ENCODE assay signal across 12 cellular contexts in the genomic region with DNA sequence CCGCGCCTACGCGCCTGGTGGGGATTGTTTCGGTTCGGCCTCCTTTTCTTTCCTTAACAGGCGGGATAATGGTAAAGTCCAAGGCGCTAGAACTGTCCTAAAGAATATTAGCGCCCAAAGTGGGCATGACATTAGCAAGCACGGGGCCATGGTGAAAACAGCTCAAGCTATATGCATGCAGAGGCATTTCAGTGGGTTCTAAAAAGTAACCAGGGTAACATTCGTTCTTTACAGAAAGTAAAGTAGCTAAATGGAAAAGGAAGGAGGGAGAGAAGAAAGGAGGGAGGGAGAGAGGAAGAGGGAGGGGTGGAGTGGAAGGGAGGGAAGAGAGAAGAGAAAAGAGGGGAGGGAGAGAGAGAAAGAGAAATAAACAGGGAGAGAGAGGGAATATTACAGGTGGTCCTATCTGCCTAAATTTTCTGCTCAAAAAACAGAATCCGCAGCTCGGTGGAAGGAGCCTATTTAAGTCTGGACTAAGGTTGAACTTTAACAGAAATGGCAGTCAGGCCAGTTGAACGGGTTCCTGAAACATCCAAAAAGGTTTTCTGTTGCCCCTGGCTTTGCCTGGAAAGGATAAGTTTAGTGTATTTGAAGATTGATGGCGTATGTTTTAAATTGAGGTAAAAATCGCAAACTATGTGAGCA. TPM values are rescaled to one million over a fixed set of nuclear protein-coding genes. Genes with fewer than 3 reads are reported as not detected.
DNase-seq lines count a peak whose midpoint lies in the region; ATAC-seq, FAIRE-seq and TF ChIP-seq lines count a peak whose summit lies in the region.
"Had no signal": no experiment of that assay in that cellular context is flagged by ENCODE, and none has a peak within 500 bp of the region (broad histone marks: within the 10 kb centered on the region; RNA-seq: fewer than 3 reads in every experiment).

No MANE protein-coding gene starts in this region.

- BruUV-seq in MCF 10A (replicated peaks; lab: Mats Ljungman, UMichigan) (no TSS peak), mammary epithelial cell (replicated peaks; lab: Mats Ljungman, UMichigan) (no TSS peak), K562 (replicated peaks; lab: Mats Ljungman, UMichigan) (no TSS peak)

- H3K4ac ChIP-seq in mesendoderm (ENCODE audit: low read depth, low read length), result no peak overlapping the region

- no peak overlapping the region for H3K27ac ChIP-seq in mammary epithelial cell (ENCODE audit: insufficient read depth, low read depth, low read length)
- no peak overlapping the region for H3K27ac ChIP-seq in K562 (ENCODE audit: extremely low read depth, low read depth, low read length)
- no peak overlapping the region for H3K27ac ChIP-seq in mesendoderm (ENCODE audit: low read depth, low read length)
- H3K27ac ChIP-seq in tibial nerve, result peak overlapping the region in 1 of 4 donors; percentile 40
- H3K27ac ChIP-seq: upper lobe of right lung had no signal

- no peak overlapping the region for H2AK5ac ChIP-seq in mesendoderm (ENCODE audit: low read length)

- TF ChIP-seq RAD21 in K562 (CRISPR knock-in tag; conservative IDR thresholded peaks at IDR 0.05 in 1 of 2, IDR thresholded peaks at IDR 0.05 in 1 of 2), result no peak

- no peak for DNase-seq in MCF 10A (ENCODE audit: unreplicated experiment)
- DNase-seq in mammary epithelial cell, result no peak
- DNase-seq in K562 (ENCODE audit: extremely low read depth in 1 of 4, low spot score in 3 of 4), result no peak
- DNase-seq in mesendoderm, result no peak
- DNase-seq in tibial nerve (ENCODE audit: low spot score in 2 of 2), result no peak
- DNase-seq in hepatic stellate cell (ENCODE audit: low spot score), result no peak
- no peak for DNase-seq in NCI-H2029 (lab: John Stamatoyannopoulos, UW)
- no peak for DNase-seq in NCI-H128 (lab: John Stamatoyannopoulos, UW; ENCODE audit: unreplicated experiment)
- DNase-seq: activated CD4-positive, alpha-beta T cell treated with anti-CD3 and anti-CD28 coated beads for 48 hours; NCI-H1048 had no signal

- H2BK5ac ChIP-seq in mesendoderm (ENCODE audit: low read length), result no peak overlapping the region

- FAIRE-seq in K562 (lab: Jason Lieb, UNC), result no peak

- no peak overlapping the region for H4K5ac ChIP-seq in mesendoderm (ENCODE audit: low read length)

- no peak overlapping the region for H2BK120ac ChIP-seq in mesendoderm (ENCODE audit: low read depth, low read length)

- in situ Hi-C loops in mammary epithelial cell (cut with MboI; ENCODE audit: low sequenced_read_pairs in 2 of 2) (loop anchor here in 1 of 2 donors (10.0 to 25.0 kb wide), 2 partner anchors 714 to 942 kb away; no protein-coding TSS in a partner anchor), K562 (cut with MboI) (loop anchor here (25.0 kb wide), 2 partner anchors 717 to 1192 kb away; no protein-coding TSS in a partner anchor)

- H3K23ac ChIP-seq in mesendoderm (ENCODE audit: low read length), result no peak overlapping the region

- H3K36me3 ChIP-seq in mammary epithelial cell (ENCODE audit: insufficient read depth, low read length) (no peaks in the 10 kb centered on the region), K562 (ENCODE audit: control insufficient read depth, insufficient read depth, low read length) (no peaks in the 10 kb centered on the region), mesendoderm (ENCODE audit: control insufficient read depth, insufficient read depth, low read length) (no peaks in the 10 kb centered on the region), tibial nerve (no peaks in the 10 kb centered on the region)
- H3K36me3 ChIP-seq: upper lobe of right lung had no signal

- no peaks in the 10 kb centered on the region for H3K9me3 Mint-ChIP-seq in MCF 10A (ENCODE audit: unreplicated experiment)

- H3K4me2 ChIP-seq in mammary epithelial cell (ENCODE audit: insufficient read depth, low read depth, low read length) (no peak overlapping the region), K562 (ENCODE audit: insufficient read depth, low read length) (no peak overlapping the region; the same call in 1 of the 2 replicates), mesendoderm (ENCODE audit: low read length) (peak overlapping the region; percentile 50)

- H3K4me3 Mint-ChIP-seq in MCF 10A (ENCODE audit: unreplicated experiment), result peak overlapping the region; percentile 45

- no peak overlapping the region for H3K56ac ChIP-seq in mesendoderm (ENCODE audit: low read length)

- no peaks in the 10 kb centered on the region for H3K79me1 ChIP-seq in mesendoderm (ENCODE audit: low read length)

- intact Hi-C loops in MCF 10A (cut with micrococcal nuclease), result no loop called here
- intact Hi-C loops in mammary epithelial cell (cut with micrococcal nuclease), result loop anchor here (1.0 to 2.0 kb wide), 2 partner anchors 22 to 694 kb away; no protein-coding TSS in a partner anchor
- intact Hi-C loops in K562 (cut with micrococcal nuclease), result no loop called here

- 9% methylated on average over 9 of the region's 16 CpGs for WGBS in mammary epithelial cell (ENCODE audit: low coverage, missing lambda C conversion rate)
- WGBS in K562 (ENCODE audit: insufficient coverage, low coverage, missing lambda C conversion rate), result 64% methylated on average over 8 of the region's 16 CpGs
- WGBS in mesendoderm (ENCODE audit: extremely low coverage, insufficient coverage, low lambda C conversion rate), result no CpG with 5 or more reads among the region's 16 CpGs
- 8 to 9% methylated on average over 16 of the region's 16 CpGs for WGBS in tibial nerve, 2 donors

- H3K27ac Mint-ChIP-seq in MCF 10A (ENCODE audit: low read depth, unreplicated experiment), result no peak overlapping the region

- H2BK15ac ChIP-seq in mesendoderm (replicated peaks; ENCODE audit: low read depth), result no peak overlapping the region

- H3K4me1 ChIP-seq in mammary epithelial cell (ENCODE audit: insufficient read depth, low read length) (peaks cover 10% of the 10 kb centered on the region), K562 (replicated peaks in 1 of 2; ENCODE audit: control insufficient read depth in 2 of 2, insufficient read depth in 2 of 2, low read length in 2 of 2) (peaks cover 4 to 10% of the 10 kb centered on the region in 2 experiments; a peak in 4 of 5 replicates), mesendoderm (ENCODE audit: control insufficient read depth, low read depth, low read length) (no peaks in the 10 kb centered on the region), tibial nerve (peaks cover 0 to 30% (median 2%) of the 10 kb centered on the region in 4 donors)

- peaks cover 7% of the 10 kb centered on the region for H3K36me3 Mint-ChIP-seq in MCF 10A (ENCODE audit: insufficient read depth, unreplicated experiment)

- ATAC-seq in K562, result no peak

- peaks cover 26% of the 10 kb centered on the region for H3K4me1 Mint-ChIP-seq in MCF 10A (ENCODE audit: insufficient read depth, unreplicated experiment)

- H4K8ac ChIP-seq in mesendoderm (ENCODE audit: low read depth, low read length), result no peak overlapping the region

- H3K4me3 ChIP-seq in mammary epithelial cell (replicated peaks in 1 of 3; ENCODE audit: insufficient read depth in 1 of 3, low read depth in 2 of 3, low read length in 3 of 3), result no peak overlapping the region
- H3K4me3 ChIP-seq in K562, result no peak overlapping the region
- no peak overlapping the region for H3K4me3 ChIP-seq in mesendoderm (ENCODE audit: low read length)
- H3K4me3 ChIP-seq in tibial nerve, result peak overlapping the region in 3 of 4 donors; percentile 4 to 38 (median 26)
- H3K4me3 ChIP-seq: upper lobe of right lung had no signal

- TF ChIP-seq CTCF in MCF 10A (IDR thresholded peaks at IDR 0.05; ENCODE audit: unreplicated experiment), result no peak
- no peak for TF ChIP-seq CTCF in mammary epithelial cell (conservative IDR thresholded peaks at IDR 0.05 in 1 of 2, IDR thresholded peaks at IDR 0.05 in 1 of 2; ENCODE audit: extremely low read depth in 1 of 2, insufficient read depth in 1 of 2, low read depth in 1 of 2, low read length in 2 of 2)
- no peak for TF ChIP-seq CTCF in K562 (IDR thresholded peaks at IDR 0.05 in 2 of 3, conservative IDR thresholded peaks at IDR 0.05 in 1 of 3; ENCODE audit: insufficient read depth in 2 of 3, low read depth in 1 of 3, low read length in 3 of 3)
- TF ChIP-seq CTCF in tibial nerve (IDR thresholded peaks at IDR 0.05), result no peak

- dilution Hi-C loops in mammary epithelial cell (cut with HindIII; ENCODE audit: low sequenced_read_pairs), result no loop called here

- TF ChIP-seq POLR2A in K562 (conservative IDR thresholded peaks at IDR 0.05) (no peak), tibial nerve (IDR thresholded peaks at IDR 0.05) (no peak)

- TF ChIP-seq EP300 in K562 (IDR thresholded peaks at IDR 0.05; ENCODE audit: low read length), result no peak
- TF ChIP-seq EP300 in tibial nerve (IDR thresholded peaks at IDR 0.05), result no peak

- H3K27me3 ChIP-seq in mammary epithelial cell (ENCODE audit: insufficient read depth, low read length), result peaks cover 83% of the 10 kb centered on the region
- no peaks in the 10 kb centered on the region for H3K27me3 ChIP-seq in K562 (ENCODE audit: control insufficient read depth in 2 of 2, insufficient read depth in 2 of 2, low read length in 2 of 2)
- peaks cover 77% of the 10 kb centered on the region for H3K27me3 ChIP-seq in mesendoderm (ENCODE audit: insufficient read depth, low read length, poor library complexity)
- H3K27me3 ChIP-seq in tibial nerve, result peaks cover 4 to 94% of the 10 kb centered on the region in 2 donors

- H3K9me3 ChIP-seq in mammary epithelial cell (replicated peaks; ENCODE audit: insufficient read depth, low read length) (no peaks in the 10 kb centered on the region), K562 (replicated peaks; ENCODE audit: control insufficient read depth, insufficient read depth, low read depth, low read length) (0 out of 2 replicates have a peak, but pooled peaks cover 3% of the 10 kb centered on the region), tibial nerve (no peaks in the 10 kb centered on the region)
- H3K9me3 ChIP-seq: upper lobe of right lung had no signal

- H4K20me1 ChIP-seq in mammary epithelial cell (ENCODE audit: insufficient read depth, low read length), result no peaks in the 10 kb centered on the region
- H4K20me1 ChIP-seq in K562 (replicated peaks; ENCODE audit: control insufficient read depth, insufficient read depth, low read length), result no peaks in the 10 kb centered on the region

- no peaks in the 10 kb centered on the region for H3K9me1 ChIP-seq in K562 (ENCODE audit: control insufficient read depth, insufficient read depth, low read length)

- H3K9ac ChIP-seq in mammary epithelial cell (ENCODE audit: insufficient read depth, low read length), result no peak overlapping the region
- H3K9ac ChIP-seq in K562 (ENCODE audit: insufficient read depth in 1 of 2, low read depth in 2 of 2, low read length in 2 of 2), result no peak overlapping the region
- H3K9ac ChIP-seq in mesendoderm (ENCODE audit: low read length), result no peak overlapping the region

- H3K18ac ChIP-seq in mesendoderm (ENCODE audit: low read length), result no peak overlapping the region

- CTCF ChIA-PET in MCF 10A (lab: Yijun Ruan, JAX), result interaction anchor here (0.5 to 2.5 kb wide), 8 partner anchors 23 to 722 kb away, joined by 3 to 10 read pairs (median 4); no protein-coding TSS in a partner anchor
- CTCF ChIA-PET in mammary epithelial cell (lab: Charles Lee; ENCODE audit: low non-redundant PET), result interaction anchor here (0.6 kb wide), 1 partner anchor 530 kb away, joined by 5 read pairs; no protein-coding TSS in a partner anchor
- CTCF ChIA-PET in K562 (lab: Yijun Ruan, JAX; ENCODE audit: low intra/inter-chr PET ratio), result no interaction called here

- H2AFZ ChIP-seq in mammary epithelial cell (ENCODE audit: low read depth, low read length) (no peak overlapping the region), K562 (ENCODE audit: low read depth, low read length) (peak overlapping the region; percentile 82)

- H3K79me2 ChIP-seq in mammary epithelial cell (ENCODE audit: insufficient read depth, low read length), result no peaks in the 10 kb centered on the region
- no peaks in the 10 kb centered on the region for H3K79me2 ChIP-seq in K562 (ENCODE audit: control insufficient read depth, insufficient read depth, low read length)
- no peaks in the 10 kb centered on the region for H3K79me2 ChIP-seq in mesendoderm (ENCODE audit: control insufficient read depth, insufficient read depth, low read length)

- H3K27me3 Mint-ChIP-seq in MCF 10A (ENCODE audit: insufficient read depth, unreplicated experiment), result peaks cover 93% of the 10 kb centered on the region

- POLR2A ChIA-PET in MCF 10A (lab: Yijun Ruan, JAX), result no interaction called here
- POLR2A ChIA-PET in K562 (lab: Yijun Ruan, JAX), result interaction anchor here (1.4 kb wide), 1 partner anchor 10 kb away, joined by 4 read pairs; no protein-coding TSS in a partner anchor

RNA-seq across cellular contexts. Expression of a gene that starts 2.0 kb away (rescaled TPM):
- not detected in 2 replicates for total RNA-seq in MCF 10A (2022)
- total RNA-seq in mammary epithelial cell, result 1 to 10 TPM in 1 of 2 donors, under 1 TPM in 1; 0.21 to 2.0 TPM
- not detected for polyA plus RNA-seq in mammary epithelial cell
- polyA minus RNA-seq in mammary epithelial cell, result not detected
- not detected in 2 replicates for total RNA-seq in K562 (2011; cell fraction: chromatin; rRNA removed; ENCODE audit: low replicate concordance)
- total RNA-seq in K562 (2011; cell fraction: nucleolus; rRNA removed), result not detected in 2 replicates
- not detected in 2 replicates for total RNA-seq in K562 (2011; cell fraction: nucleoplasm; rRNA removed)
- total RNA-seq in K562 (2014; rRNA removed), result not detected in 2 replicates
- total RNA-seq in K562 (2014; rRNA removed; fragmentation: Illumina TruSeq; extraction: Trizol), result not detected in 2 replicates
- total RNA-seq in K562 (2015; rRNA removed; fragmentation: Illumina TruSeq; extraction: Trizol), result not detected in 2 replicates
- not detected in 2 replicates for total RNA-seq in K562 (2021)
- not detected in 2 replicates for polyA plus RNA-seq in K562 (2011; rRNA removed)
- polyA plus RNA-seq in K562 (2011; cell fraction: cytosol; rRNA removed), result 0.01 TPM in 1 of 2 replicates, not detected in the other
- 0.06 TPM in 2 replicates for polyA plus RNA-seq in K562 (2011; cell fraction: nucleus; rRNA removed)
- 0.01 TPM in 1 of 2 replicates, not detected in the other for polyA plus RNA-seq in K562 (2012)
- not detected in 2 replicates for polyA plus RNA-seq in K562 (2014; fragmentation: Illumina TruSeq; extraction: Trizol)
- polyA plus RNA-seq in K562 (2014; fragmentation: Nextera tagmentation; extraction: Ambion mirVana), result not detected
- not detected in 2 replicates for polyA plus RNA-seq in K562 (2014; rRNA removed)
- polyA minus RNA-seq in K562 (2011; rRNA and poly(A)+ RNA removed), result not detected in 2 replicates
- polyA minus RNA-seq in K562 (2011; cell fraction: cytosol; rRNA and poly(A)+ RNA removed), result not detected in 2 replicates
- polyA minus RNA-seq in K562 (2011; cell fraction: nucleus; rRNA and poly(A)+ RNA removed), result not detected in 2 replicates
- not detected for polyA plus RNA-seq in mesendoderm (2013, experiment 1 of 2)
- not detected for polyA plus RNA-seq in mesendoderm (2013, experiment 2 of 2)
- 1 to 10 TPM in 1 of 4 donors, under 1 TPM in 1, not detected in 2; 0.22 to 1.2 TPM for total RNA-seq in tibial nerve
- total RNA-seq: fibroblast of villous mesenchyme, upper lobe of right lung had no signal

Comparison
In these comparisons a context has a peak if more than half of its experiments do, and no peak if none do; other contexts are left out.
1. H3K4me3 ChIP-seq: peak in tibial nerve (3 of 4); none in mammary epithelial cell (0 of 3), K562 (single experiment) and mesendoderm (single experiment).